1 cellular context compared by ENCODE assay signal in genomic region chr1:7220712-7221252, GRCh38.
TF ChIP-seq lines count a peak whose summit lies in the region.

No MANE protein-coding gene starts in this region.

TF ChIP-seq in A549, 52 proteins besides CTCF, POLR2A, EP300 and RAD21 (continued from another document):
- TF ChIP-seq E2F6 (IDR thresholded peaks at IDR 0.05; ENCODE audit: borderline replicate concordance, low read depth) (no peak), POLR2AphosphoS2 (conservative IDR thresholded peaks at IDR 0.05; ENCODE audit: low read length) (no peak), USF2 (IDR thresholded peaks at IDR 0.05) (no peak), RNF2 (IDR thresholded peaks at IDR 0.05; ENCODE audit: borderline replicate concordance, low read depth) (no peak)
TF ChIP-seq in A549: peak in this region for 0.
